In genomic region chr16:3401719-3402397, GRCh38 we compare ENCODE assay signal across 8 cellular contexts. TPM values are rescaled to one million over a fixed set of nuclear protein-coding genes. Genes with fewer than 3 reads are reported as not detected.
DNase-seq lines count a peak whose midpoint lies in the region; ATAC-seq and TF ChIP-seq lines count a peak whose summit lies in the region.

No MANE protein-coding gene starts in this region.

- intact Hi-C loops in adrenal gland (cut with DNase I) = loop anchor here in 1 of 2 donors (10.0 kb wide), 1 partner anchor 87 kb away; no protein-coding TSS in a partner anchor

- H3K4me3 ChIP-seq in DND-41 (ENCODE audit: low read depth in 1 of 2, low read length in 2 of 2) = peak overlapping the region; percentile 99 to 100
- H3K4me3 ChIP-seq in adrenal gland = peak overlapping the region; percentile 17 to 76 (median 56)

- DNase-seq in DND-41 (peak; percentile 35), HuH-7.5 (ENCODE audit: low spot score) (peak; percentile 17), adrenal gland (no peak), kidney glomerular epithelial cell (lab: John Stamatoyannopoulos, UW) (peak; percentile 15), DMS153 (lab: John Stamatoyannopoulos, UW) (no peak)

- H3K36me3 ChIP-seq in DND-41 (ENCODE audit: insufficient read depth, low read length) (peaks cover 63% of the 10 kb centered on the region), adrenal gland (replicated peaks in 1 of 2) (peaks cover 0 to 17% of the 10 kb centered on the region in 2 donors)

- WGBS in adrenal gland, 4 donors = 41 to 45% (median 43%) methylated on average over 16 to 17 of the region's 17 CpGs

- peaks cover 5% of the 10 kb centered on the region; the same call in 1 of the 2 replicates for H4K20me1 ChIP-seq in DND-41 (ENCODE audit: insufficient read depth, low read length)

- peaks cover 72% of the 10 kb centered on the region for H3K79me2 ChIP-seq in DND-41 (ENCODE audit: insufficient read depth, low read length)

- TF ChIP-seq CTCF in DND-41 (IDR thresholded peaks at IDR 0.05; ENCODE audit: borderline replicate concordance, extremely low read depth, low read length, poor library complexity, severe bottlenecking) = no peak
- no peak for TF ChIP-seq CTCF in adrenal gland (IDR thresholded peaks at IDR 0.05)

- H3K4me2 ChIP-seq in DND-41 (ENCODE audit: insufficient read depth, low read length) = peak overlapping the region; percentile 86

- ATAC-seq in DND-41 (ENCODE audit: insufficient read depth, low read depth) = no peak
- ATAC-seq in GM21528 (IDR thresholded peaks at IDR 0.05; ENCODE audit: low FRiP score, unreplicated experiment) = no peak
- no peak for ATAC-seq in GM18873 (IDR thresholded peaks at IDR 0.05; ENCODE audit: low FRiP score, unreplicated experiment)

- H3K9me3 ChIP-seq in DND-41 (ENCODE audit: insufficient read depth, low read length, severe bottlenecking) (peaks cover 15% of the 10 kb centered on the region), adrenal gland (replicated peaks in 1 of 3) (peaks cover 6 to 10% (median 9%) of the 10 kb centered on the region in 3 donors)

- no peak for TF ChIP-seq POLR2A in adrenal gland (IDR thresholded peaks at IDR 0.05)

- H3K4me1 ChIP-seq in DND-41 (ENCODE audit: insufficient read depth, low read length) (peaks cover 52% of the 10 kb centered on the region), adrenal gland (replicated peaks in 1 of 2) (peaks cover 7 to 17% of the 10 kb centered on the region in 2 donors)

- H3K27ac ChIP-seq in DND-41 (ENCODE audit: low read length) (peak overlapping the region; percentile 79), adrenal gland (peak overlapping the region in 4 of 5 donors; percentile 66 to 89 (median 81)), temporal lobe (ENCODE audit: low read depth, low read length) (peak overlapping the region; percentile 39)

- H3K27me3 ChIP-seq in DND-41 (ENCODE audit: insufficient read depth, low read length, poor library complexity) = no peaks in the 10 kb centered on the region
- no peaks in the 10 kb centered on the region for H3K27me3 ChIP-seq in adrenal gland

- peak overlapping the region; percentile 87 for H3K9ac ChIP-seq in DND-41 (ENCODE audit: low read depth, low read length)

- H2AFZ ChIP-seq in DND-41 (ENCODE audit: low read depth, low read length) = peak overlapping the region; percentile 93

RNA-seq across cellular contexts. Expression of gene ZNF174, which starts 0.8 kb away (rescaled TPM):
- total RNA-seq in adrenal gland = 10 to 100 TPM in 7 of 8 donors, 1 to 10 TPM in 1; 8.6 to 22.2 (median 12.4) TPM
- 10 to 100 TPM in 1 of 3 donors, 1 to 10 TPM in 2; 4.1 to 15.4 (median 5.7) TPM for polyA plus RNA-seq in adrenal gland
- total RNA-seq in temporal lobe = 7.4 TPM

RNA-seq across cellular contexts. Expression of gene ZSCAN32, which starts 1.1 kb away (rescaled TPM):
- total RNA-seq in adrenal gland = 10 to 100 TPM; 11.5 to 17.0 (median 14.1) TPM
- polyA plus RNA-seq in adrenal gland = 10 to 100 TPM; 10.6 to 19.0 (median 11.5) TPM
- total RNA-seq in temporal lobe = 9.6 TPM

RNA-seq across cellular contexts. Expression of gene ZNF597, which starts 41.4 kb away (rescaled TPM):
- 1 to 10 TPM; 1.8 to 3.7 (median 2.8) TPM for total RNA-seq in adrenal gland
- polyA plus RNA-seq in adrenal gland = 1 to 10 TPM; 1.2 to 2.9 (median 1.3) TPM
- total RNA-seq in temporal lobe = 3.2 TPM

RNA-seq across cellular contexts. Expression of gene NAA60, which starts 41.6 kb away (rescaled TPM):
- total RNA-seq in adrenal gland (10 to 100 TPM; 42.0 to 66.0 (median 51.5) TPM), temporal lobe (12.3 TPM)
- polyA plus RNA-seq in adrenal gland = 10 to 100 TPM; 67.5 to 96.3 (median 86.3) TPM

RNA-seq across cellular contexts. Expression of gene OR2C1, which starts 46.2 kb away (rescaled TPM):
- under 1 TPM in 4 of 8 donors, not detected in 4; 0.14 to 0.44 (median 0.37) TPM for total RNA-seq in adrenal gland
- polyA plus RNA-seq in adrenal gland = under 1 TPM in 1 of 3 donors, not detected in 2; 0.24 TPM
- total RNA-seq in temporal lobe = 0.49 TPM

Comparison
In these comparisons a context has a peak if more than half of its experiments do, and no peak if none do; other contexts are left out.
1. DNase-seq: peak in DND-41 (single experiment), HuH-7.5 (single experiment) and kidney glomerular epithelial cell (single experiment); none in adrenal gland (0 of 7) and DMS153 (single experiment).
2. Peak in every context shown above with its lines, with median percentiles within 50 percentile points of each other: H3K27ac ChIP-seq.